Comparison of ENCODE assay signal across 11 cellular contexts in the genomic region with DNA sequence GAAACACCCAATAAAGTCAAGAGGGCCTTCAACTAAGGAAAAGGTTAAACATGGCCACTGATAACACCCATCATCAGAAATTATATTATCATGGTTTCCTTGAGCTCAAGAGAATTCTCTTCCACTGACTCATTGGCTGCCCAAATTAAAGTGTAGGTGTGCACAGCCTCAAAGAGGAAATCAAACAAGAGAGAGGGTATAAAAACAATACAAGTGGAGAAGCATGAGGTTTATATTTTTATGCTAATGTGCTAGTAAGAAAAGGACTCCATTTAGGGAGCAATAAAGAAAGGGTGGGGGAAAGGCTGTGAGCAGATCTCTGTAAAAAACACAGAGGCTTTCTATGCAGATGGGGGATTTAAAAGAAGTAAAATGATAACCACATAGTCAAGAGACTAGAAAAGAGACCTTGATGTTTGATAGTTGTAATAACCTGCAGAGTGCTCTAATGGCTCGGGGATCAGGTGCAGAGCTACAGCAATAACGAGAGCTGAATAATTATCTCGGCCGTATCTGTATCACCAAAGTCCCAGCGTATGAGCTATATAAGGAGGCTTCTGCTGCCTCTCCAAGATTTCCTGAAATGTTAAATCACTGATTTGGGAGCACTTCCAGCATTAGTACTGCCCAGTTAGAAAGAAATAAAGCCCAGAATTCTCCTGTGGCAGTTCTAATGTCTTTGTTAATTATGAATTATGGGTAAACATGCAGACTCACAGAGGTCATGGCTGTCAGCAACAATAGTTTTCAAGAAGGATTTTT.
DNase-seq lines count a peak whose midpoint lies in the region; ATAC-seq lines count a peak whose summit lies in the region.
"Had no signal": no experiment of that assay in that cellular context is flagged by ENCODE, and none has a peak within 500 bp of the region (broad histone marks: within the 10 kb centered on the region; RNA-seq: fewer than 3 reads in every experiment).

No MANE protein-coding gene starts in this region.

- peak overlapping the region; percentile 10 for H3K27ac ChIP-seq in temporal lobe (ENCODE audit: low read depth, low read length)
- H3K27ac ChIP-seq: parathyroid adenoma had no signal

- peak; percentile 71 for DNase-seq in NCI-H510A treated with DMSO at 0.1 percent for 48 hours (lab: John Stamatoyannopoulos, UW)
- DNase-seq in NCI-H510A (lab: John Stamatoyannopoulos, UW) = no peak
- peak; percentile 50 for DNase-seq in NCI-H524 treated with DMSO at 0.1 percent for 48 hours (lab: John Stamatoyannopoulos, UW)
- peak; percentile 51 for DNase-seq in globus pallidus (ENCODE audit: low spot score)
- DNase-seq in ureter (ENCODE audit: low spot score) = no peak
- DNase-seq: effector memory CD8-positive, alpha-beta T cell; EL had no signal

- ATAC-seq in HG03095 (IDR thresholded peaks at IDR 0.05; ENCODE audit: unreplicated experiment) (no peak), GM18517 (IDR thresholded peaks at IDR 0.05; ENCODE audit: unreplicated experiment) (no peak)
- ATAC-seq: effector memory CD8-positive, alpha-beta T cell had no signal

Comparison
In these comparisons a context has a peak if more than half of its experiments do, and no peak if none do; other contexts are left out.
1. DNase-seq: peak in NCI-H510A treated with DMSO at 0.1 percent for 48 hours (single experiment), NCI-H524 treated with DMSO at 0.1 percent for 48 hours (single experiment) and globus pallidus (single experiment); none in NCI-H510A (single experiment) and ureter (single experiment).